8 cellular contexts compared by ENCODE assay signal in the genomic region with DNA sequence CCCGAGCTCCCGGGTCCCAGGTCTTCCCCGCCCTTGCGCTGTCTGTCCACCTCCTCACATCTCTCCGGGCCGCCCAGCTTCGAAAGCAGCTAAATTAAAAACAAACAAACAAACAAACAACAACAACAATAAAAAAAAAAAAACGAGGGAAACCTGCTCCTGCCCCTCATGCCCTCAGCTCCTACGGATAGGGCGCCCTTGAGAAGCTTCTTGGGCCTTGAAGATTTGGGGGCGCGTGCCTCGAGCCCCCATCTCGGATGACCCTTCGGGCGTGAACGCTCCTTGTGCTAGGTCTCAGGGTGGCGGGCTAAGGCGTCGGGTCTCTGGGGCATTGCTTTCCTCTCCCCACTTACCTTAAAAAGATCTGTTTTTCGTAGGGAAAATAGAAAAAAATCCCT. TPM values are rescaled to one million over a fixed set of nuclear protein-coding genes. Genes with fewer than 3 reads are reported as not detected.
DNase-seq lines count a peak whose midpoint lies in the region; ATAC-seq, FAIRE-seq and TF ChIP-seq lines count a peak whose summit lies in the region.
"Had no signal": no experiment of that assay in that cellular context is flagged by ENCODE, and none has a peak within 500 bp of the region (broad histone marks: within the 10 kb centered on the region; RNA-seq: fewer than 3 reads in every experiment).

No MANE protein-coding gene starts in this region.

- FAIRE-seq in kidney (lab: Jason Lieb, UNC) (no peak), frontal cortex (lab: Jason Lieb, UNC) (no peak)

- DNase-seq in HEK293T (ENCODE audit: extremely low spot score) (no peak), kidney (peak; percentile 61), germinal center (ENCODE audit: low spot score) (no peak), frontal cortex (ENCODE audit: low spot score in 2 of 2) (no peak)
- no peak for DNase-seq in activated naive CD8-positive, alpha-beta T cell treated with anti-CD3 and anti-CD28 coated beads for 36 hours
- DNase-seq: NCI-H1048 had no signal

- peaks cover 24% of the 10 kb centered on the region for H3K4me1 Mint-ChIP-seq in activated naive CD8-positive, alpha-beta T cell treated with anti-CD3 and anti-CD28 coated beads for 36 hours
- H3K4me1 Mint-ChIP-seq in stimulated activated memory B cell treated with anti-CD40 and anti-IgM and Interleukin-4, amounts not matched to agents 10 μg/mL and 1 μg/mL and 100 μg/mL, for 72 hours: peaks cover 27% of the 10 kb centered on the region

- no peak overlapping the region for H3K27ac ChIP-seq in kidney (ENCODE audit: low read depth in 2 of 2, low read length in 2 of 2)

- no peaks in the 10 kb centered on the region for H3K9me3 ChIP-seq in kidney (ENCODE audit: control insufficient read depth in 1 of 2, low read length in 2 of 2)

- POLR2A ChIA-PET in HEK293T (lab: Yijun Ruan, JAX): no interaction called here

- CTCF ChIA-PET in HEK293T (lab: Yijun Ruan, JAX): interaction anchor here (1.5 kb wide), 1 partner anchor 151 kb away, joined by 4 read pairs; no protein-coding TSS in a partner anchor

- intact Hi-C loops in kidney (cut with DNase I): no loop called here

- TF ChIP-seq CTCF in kidney (IDR thresholded peaks at IDR 0.05; ENCODE audit: borderline replicate concordance, extremely low read depth, insufficient read depth): no peak

- peak overlapping the region; percentile 35 for H3K27ac Mint-ChIP-seq in activated naive CD8-positive, alpha-beta T cell treated with anti-CD3 and anti-CD28 coated beads for 36 hours
- no peak overlapping the region for H3K27ac Mint-ChIP-seq in stimulated activated memory B cell treated with anti-CD40 and anti-IgM and Interleukin-4, amounts not matched to agents 10 μg/mL and 1 μg/mL and 100 μg/mL, for 72 hours

- peak overlapping the region; percentile 80 for H3K4me3 Mint-ChIP-seq in activated naive CD8-positive, alpha-beta T cell treated with anti-CD3 and anti-CD28 coated beads for 36 hours
- peak overlapping the region; percentile 48 for H3K4me3 Mint-ChIP-seq in stimulated activated memory B cell treated with anti-CD40 and anti-IgM and Interleukin-4, amounts not matched to agents 10 μg/mL and 1 μg/mL and 100 μg/mL, for 72 hours

- H3K9ac ChIP-seq in kidney (ENCODE audit: low read length in 2 of 2): no peak overlapping the region

- no peaks in the 10 kb centered on the region for H3K36me3 ChIP-seq in kidney (ENCODE audit: control insufficient read depth in 1 of 2, insufficient read depth in 2 of 2, low read length in 2 of 2)

- peaks cover 0 to 15% of the 10 kb centered on the region in 2 donors for H3K4me1 ChIP-seq in kidney (ENCODE audit: control insufficient read depth in 1 of 2, insufficient read depth in 1 of 2, low read depth in 1 of 2, low read length in 2 of 2)

- no peaks in the 10 kb centered on the region for H3K9me3 Mint-ChIP-seq in activated naive CD8-positive, alpha-beta T cell treated with anti-CD3 and anti-CD28 coated beads for 36 hours
- H3K9me3 Mint-ChIP-seq in stimulated activated memory B cell treated with anti-CD40 and anti-IgM and Interleukin-4, amounts not matched to agents 10 μg/mL and 1 μg/mL and 100 μg/mL, for 72 hours: no peaks in the 10 kb centered on the region

- H3K36me3 Mint-ChIP-seq in activated naive CD8-positive, alpha-beta T cell treated with anti-CD3 and anti-CD28 coated beads for 36 hours: no peaks in the 10 kb centered on the region
- H3K36me3 Mint-ChIP-seq in stimulated activated memory B cell treated with anti-CD40 and anti-IgM and Interleukin-4, amounts not matched to agents 10 μg/mL and 1 μg/mL and 100 μg/mL, for 72 hours: no peaks in the 10 kb centered on the region

- H3K4me3 ChIP-seq in kidney (ENCODE audit: low read length in 2 of 2): peak overlapping the region; percentile 32 to 55

- ATAC-seq in stimulated activated memory B cell treated with anti-CD40 and anti-IgM and Interleukin-4, amounts not matched to agents 10 μg/mL and 1 μg/mL and 100 μg/mL, for 72 hours: no peak
- no peak for ATAC-seq in HG03469 (IDR thresholded peaks at IDR 0.05; ENCODE audit: unreplicated experiment)

- peaks cover 49% of the 10 kb centered on the region for H3K27me3 Mint-ChIP-seq in activated naive CD8-positive, alpha-beta T cell treated with anti-CD3 and anti-CD28 coated beads for 36 hours
- H3K27me3 Mint-ChIP-seq in stimulated activated memory B cell treated with anti-CD40 and anti-IgM and Interleukin-4, amounts not matched to agents 10 μg/mL and 1 μg/mL and 100 μg/mL, for 72 hours: peaks cover 66% of the 10 kb centered on the region

TF ChIP-seq in HEK293T, 16 proteins besides CTCF, POLR2A, EP300 and RAD21:
- TF ChIP-seq L3MBTL2 (conservative IDR thresholded peaks at IDR 0.05) (peak; percentile 67; the same call in 1 of the 2 replicates), FOXK2 (IDR thresholded peaks at IDR 0.05) (no peak), ZNF384 (IDR thresholded peaks at IDR 0.05) (peak; percentile 48; the same call in 1 of the 2 replicates), FOXA1 (IDR thresholded peaks at IDR 0.05) (no peak)

RNA-seq across cellular contexts. Expression of a gene that starts 0.7 kb away (rescaled TPM):
- under 1 TPM in 1 of 2 experiments, not detected in 1; 0.08 TPM for total RNA-seq in activated naive CD8-positive, alpha-beta T cell treated with anti-CD3 and anti-CD28 coated beads for 36 hours
- total RNA-seq in kidney (1.6 TPM), frontal cortex (4.1 TPM)
- polyA plus RNA-seq in kidney (ENCODE audit: insufficient read depth, low read depth, low replicate concordance): 14.7 TPM
